8 cellular contexts compared by ENCODE assay signal in genomic region chr19:18419699-18420460, GRCh38. TPM values are rescaled to one million over a fixed set of nuclear protein-coding genes. Genes with fewer than 3 reads are reported as not detected.
DNase-seq lines count a peak whose midpoint lies in the region; ATAC-seq, FAIRE-seq and TF ChIP-seq lines count a peak whose summit lies in the region.

No MANE protein-coding gene starts in this region.

- BruUV-seq in Calu3 (replicated peaks; lab: Mats Ljungman, UMichigan): no TSS peak

- H3K9me3 ChIP-seq in endocrine pancreas (ENCODE audit: control insufficient read depth, low read length): no peaks in the 10 kb centered on the region

- H3K4me3 ChIP-seq in endocrine pancreas (ENCODE audit: control insufficient read depth, insufficient read depth, low read length): no peak overlapping the region

- H3K9me3 Mint-ChIP-seq in Calu3 (ENCODE audit: low read depth, unreplicated experiment) (no peaks in the 10 kb centered on the region), neural crest cell (no peaks in the 10 kb centered on the region)

- TF ChIP-seq CTCF in Calu3 (IDR thresholded peaks at IDR 0.05; ENCODE audit: unreplicated experiment) (no peak), neural crest cell (conservative IDR thresholded peaks at IDR 0.05) (no peak)

- H3K27me3 ChIP-seq in endocrine pancreas (ENCODE audit: control insufficient read depth, insufficient read depth, low read length): no peaks in the 10 kb centered on the region

- ATAC-seq in HG02981 (IDR thresholded peaks at IDR 0.05; ENCODE audit: unreplicated experiment): peak; percentile 1

- H3K4me1 ChIP-seq in endocrine pancreas (ENCODE audit: control insufficient read depth, insufficient read depth, low read length): no peaks in the 10 kb centered on the region

- H3K27ac Mint-ChIP-seq in Calu3 (ENCODE audit: unreplicated experiment): peak overlapping the region; percentile 51
- H3K27ac Mint-ChIP-seq in neural crest cell (ENCODE audit: unreplicated experiment): no peak overlapping the region

- H3K27me3 Mint-ChIP-seq in Calu3 (ENCODE audit: unreplicated experiment) (no peaks in the 10 kb centered on the region), neural crest cell (ENCODE audit: low read depth) (peaks cover 34% of the 10 kb centered on the region)

- H3K4me1 Mint-ChIP-seq in Calu3 (ENCODE audit: low read depth, unreplicated experiment) (peaks cover 17% of the 10 kb centered on the region), neural crest cell (peaks cover 43% of the 10 kb centered on the region)

- intact Hi-C loops in Calu3 (cut with micrococcal nuclease; ENCODE audit: unreplicated experiment): loop anchor here (10.0 kb wide), 1 partner anchor 145 kb away; the partner anchor contains the start of gene IQCN

- peaks cover 48% of the 10 kb centered on the region for H3K36me3 Mint-ChIP-seq in Calu3 (ENCODE audit: insufficient read depth, unreplicated experiment)
- no peaks in the 10 kb centered on the region for H3K36me3 Mint-ChIP-seq in neural crest cell (ENCODE audit: low read depth)

- H3K9ac ChIP-seq in endocrine pancreas (ENCODE audit: control insufficient read depth, insufficient read depth, low read length): peak overlapping the region; percentile 43

- CTCF ChIA-PET in Calu3 (lab: Charles Lee): interaction anchor here (0.6 kb wide), 1 partner anchor 152 kb away, joined by 5 read pairs; no protein-coding TSS in a partner anchor

- H3K36me3 ChIP-seq in endocrine pancreas (ENCODE audit: control insufficient read depth, insufficient read depth, low read length): no peaks in the 10 kb centered on the region

- DNase-seq in Calu3 (no peak), UCSD-AML1 (lab: John Stamatoyannopoulos, UW; ENCODE audit: unreplicated experiment) (peak; percentile 58), neural crest cell (ENCODE audit: low read depth, low spot score) (no peak), frontal cortex (ENCODE audit: low spot score in 2 of 2) (no peak), SK-N-DZ (ENCODE audit: low spot score) (no peak), NCI-H1048 (lab: John Stamatoyannopoulos, UW) (no peak)

- peak overlapping the region; percentile 83 for H3K4me3 Mint-ChIP-seq in Calu3 (ENCODE audit: low read depth, unreplicated experiment)
- H3K4me3 Mint-ChIP-seq in neural crest cell: peak overlapping the region; percentile 89

- no peak for FAIRE-seq in frontal cortex (lab: Jason Lieb, UNC)

RNA-seq across cellular contexts. Expression of gene SSBP4, which starts 0.7 kb away (rescaled TPM):
- total RNA-seq in Calu3 (2022) (38.8 and 51.5 TPM in 2 replicates), neural crest cell (68.0 and 71.8 TPM in 2 replicates), frontal cortex (69.3 TPM)
- polyA plus RNA-seq in SK-N-DZ (2014; cell fraction: cytosol; rRNA removed): 123 and 163 TPM in 2 replicates
- polyA plus RNA-seq in SK-N-DZ (2014; cell fraction: nucleus; rRNA removed): 351 and 529 TPM in 2 replicates

RNA-seq across cellular contexts. Expression of gene ISYNA1, which starts 18.1 kb away (rescaled TPM):
- total RNA-seq in Calu3 (2022) (94.9 and 114 TPM in 2 replicates), neural crest cell (251 and 254 TPM in 2 replicates), frontal cortex (62.8 TPM)
- polyA plus RNA-seq in SK-N-DZ (2014; cell fraction: cytosol; rRNA removed): 121 and 123 TPM in 2 replicates
- polyA plus RNA-seq in SK-N-DZ (2014; cell fraction: nucleus; rRNA removed): 702 and 880 TPM in 2 replicates

RNA-seq across cellular contexts. Expression of gene LRRC25, which starts 22.5 kb away (rescaled TPM):
- total RNA-seq in Calu3 (2022): not detected in 2 replicates
- total RNA-seq in neural crest cell: not detected in 2 replicates
- total RNA-seq in frontal cortex: 0.41 TPM
- polyA plus RNA-seq in SK-N-DZ (2014; cell fraction: cytosol; rRNA removed): 0.10 TPM in 1 of 2 replicates, not detected in the other
- not detected in 2 replicates for polyA plus RNA-seq in SK-N-DZ (2014; cell fraction: nucleus; rRNA removed)

RNA-seq across cellular contexts. Expression of gene GDF15, which starts 33.9 kb away (rescaled TPM):
- total RNA-seq in Calu3 (2022): 56.6 and 80.3 TPM in 2 replicates
- total RNA-seq in neural crest cell: 1.2 TPM in 2 replicates
- not detected for total RNA-seq in frontal cortex
- 0.28 TPM in 1 of 2 replicates, not detected in the other for polyA plus RNA-seq in SK-N-DZ (2014; cell fraction: cytosol; rRNA removed)
- polyA plus RNA-seq in SK-N-DZ (2014; cell fraction: nucleus; rRNA removed): not detected in 2 replicates
